ENCODE assay signal across 18 cellular contexts in genomic region chr20:48803522-48804053, GRCh38. TPM values are rescaled to one million over a fixed set of nuclear protein-coding genes. Genes with fewer than 3 reads are reported as not detected.
DNase-seq lines count a peak whose midpoint lies in the region; ATAC-seq, FAIRE-seq and TF ChIP-seq lines count a peak whose summit lies in the region.
"Had no signal": no experiment of that assay in that cellular context is flagged by ENCODE, and none has a peak within 500 bp of the region (broad histone marks: within the 10 kb centered on the region; RNA-seq: fewer than 3 reads in every experiment).

No MANE protein-coding gene starts in this region.

- peak; percentile 61 for FAIRE-seq in GM12892 (lab: Jason Lieb, UNC)
- FAIRE-seq: D721Med had no signal

- H3K4me3 Mint-ChIP-seq in effector memory CD8-positive, alpha-beta T cell = peak overlapping the region in 1 of 2 donors; percentile 35
- H3K4me3 Mint-ChIP-seq: H9 had no signal

- H3K4me1 Mint-ChIP-seq in effector memory CD8-positive, alpha-beta T cell (ENCODE audit: low read depth in 2 of 2) = peaks cover 68 to 81% of the 10 kb centered on the region in 2 donors

- no peaks in the 10 kb centered on the region for H3K27me3 Mint-ChIP-seq in effector memory CD8-positive, alpha-beta T cell

- intact Hi-C loops in sciatic nerve (cut with DNase I) = no loop called here

- no peak for ATAC-seq in effector memory CD8-positive, alpha-beta T cell (replicated peaks)
- ATAC-seq in sciatic nerve = no peak
- ATAC-seq in GM18517 (IDR thresholded peaks at IDR 0.05; ENCODE audit: unreplicated experiment) = no peak

- DNase-seq in DMS 273 (lab: John Stamatoyannopoulos, UW; ENCODE audit: unreplicated experiment) (peak; percentile 55), DMS 273 treated with DMSO at 0.1 percent for 48 hours (lab: John Stamatoyannopoulos, UW) (no peak), GM12892 (ENCODE audit: insufficient read length) (no peak), sciatic nerve (ENCODE audit: low spot score) (peak; percentile 35), occipital lobe (lab: John Stamatoyannopoulos, UW) (no peak), retina (no peak)
- DNase-seq in effector memory CD8-positive, alpha-beta T cell = no peak
- DNase-seq: AML-193, DMS79 treated with DMSO at 0.1 percent for 48 hours, H9, IMR-90, NCI-H1417, NCI-H187, NCI-H2227 treated with DMSO at 0.1 percent for 48 hours, NCI-H524 treated with DMSO at 0.1 percent for 48 hours, SJCRH30 had no signal

- H3K9me3 Mint-ChIP-seq in effector memory CD8-positive, alpha-beta T cell = no peaks in the 10 kb centered on the region

- H3K36me3 Mint-ChIP-seq in effector memory CD8-positive, alpha-beta T cell (ENCODE audit: insufficient read depth) = peaks cover 43% of the 10 kb centered on the region

- TF ChIP-seq POLR2A in GM12892 (IDR thresholded peaks at IDR 0.05; ENCODE audit: low read depth, low read length) = no peak

- peak overlapping the region; percentile 75 to 95 for H3K27ac Mint-ChIP-seq in effector memory CD8-positive, alpha-beta T cell
- H3K27ac Mint-ChIP-seq: H9 had no signal

RNA-seq across cellular contexts. Expression of gene PREX1, which starts 24.2 kb away (rescaled TPM):
- 46.2 TPM for polyA plus RNA-seq in GM12892 (2012; ENCODE audit: missing spikeins)
- total RNA-seq in sciatic nerve (33.9 TPM), occipital lobe (21.1 TPM)

Comparison
In these comparisons a context has a peak if more than half of its experiments do, and no peak if none do; other contexts are left out.
1. DNase-seq: peak in DMS 273 (single experiment) and sciatic nerve (single experiment); none in DMS 273 treated with DMSO at 0.1 percent for 48 hours (single experiment), GM12892 (single experiment), effector memory CD8-positive, alpha-beta T cell (0 of 3), occipital lobe (single experiment) and retina (single experiment).